In genomic region chr15:59436774-59437472, GRCh38 we compare ENCODE assay signal across 8 cellular contexts. TPM values are rescaled to one million over a fixed set of nuclear protein-coding genes. Genes with fewer than 3 reads are reported as not detected.
A peak's percentile ranks its signal among the peaks of the same experiment; 100 is the strongest.
DNase-seq lines count a peak whose midpoint lies in the region; ATAC-seq, FAIRE-seq and TF ChIP-seq lines count a peak whose summit lies in the region.

No MANE protein-coding gene starts in this region.

- H3K4me3 ChIP-seq in PC-9 (no peak overlapping the region), fibroblast of mammary gland (ENCODE audit: control insufficient read depth, low read depth, low read length) (peak overlapping the region; percentile 57), skeletal muscle cell (ENCODE audit: low read depth, low read length) (peak overlapping the region; percentile 54)

- FAIRE-seq in GM19239 (lab: Jason Lieb, UNC) = peak; percentile 48

- no peaks in the 10 kb centered on the region for H3K9me2 ChIP-seq in PC-9 (ENCODE audit: insufficient read depth)

- no peaks in the 10 kb centered on the region for H3K4me1 ChIP-seq in PC-9 (replicated peaks; ENCODE audit: insufficient read depth)

- no peak for ATAC-seq in HG02678 (IDR thresholded peaks at IDR 0.05; ENCODE audit: unreplicated experiment)

- H3F3A ChIP-seq in PC-9 (ENCODE audit: insufficient read depth, low read depth) = peaks cover 7% of the 10 kb centered on the region; the same call in 1 of the 2 replicates

- POLR2A ChIA-PET in PC-9 (lab: Charles Lee; ENCODE audit: unreplicated experiment) = interaction anchor here (0.7 kb wide), 1 partner anchor 215 kb away, joined by 3 read pairs; no protein-coding TSS in a partner anchor

- intact Hi-C loops in PC-9 (cut with micrococcal nuclease; ENCODE audit: unreplicated experiment) = no loop called here

- H2AFZ ChIP-seq in PC-9 = no peak overlapping the region

- no peak for DNase-seq in GM19239 (ENCODE audit: insufficient read length, low spot score)
- no peak for DNase-seq in PC-9
- no peak for DNase-seq in fibroblast of mammary gland (ENCODE audit: low read depth)
- DNase-seq in skeletal muscle cell (ENCODE audit: low read depth) = no peak
- no peak for DNase-seq in stimulated activated CD4-positive, alpha-beta T cell treated with anti-CD3 and anti-CD28 coated beads, Interleukin-1b, Interleukin-23, amount 100 ng/mL, for 48 hours
- no peak for DNase-seq in activated CD8-positive, alpha-beta memory T cell treated with anti-CD3 and anti-CD28 coated beads, Interleukin-2, amount 50 U/mL, for 4 hours
- DNase-seq in HuH-7 (ENCODE audit: low spot score) = no peak

- H3K27me3 ChIP-seq in PC-9 (ENCODE audit: insufficient read depth, low read depth) = no peaks in the 10 kb centered on the region

- H3K36me3 ChIP-seq in PC-9 (ENCODE audit: low read depth) = no peaks in the 10 kb centered on the region

- H3K4me2 ChIP-seq in PC-9 = peak overlapping the region; percentile 75

- H3K9me3 ChIP-seq in PC-9 (ENCODE audit: insufficient read depth, low read depth) = no peaks in the 10 kb centered on the region

- no TSS peak for BruUV-seq in PC-9 (replicated peaks; lab: Mats Ljungman, UMichigan)

- CTCF ChIA-PET in PC-9 (lab: Charles Lee) = no interaction called here

- H3K27ac ChIP-seq in PC-9 = no peak overlapping the region

- TF ChIP-seq CTCF in PC-9 (conservative IDR thresholded peaks at IDR 0.05) (no peak), fibroblast of mammary gland (conservative IDR thresholded peaks at IDR 0.05; ENCODE audit: control insufficient read depth, insufficient read depth, low read depth, low read length) (no peak)

- H4K20me1 ChIP-seq in PC-9 (ENCODE audit: insufficient read depth) = no peaks in the 10 kb centered on the region

- H3K79me2 ChIP-seq in PC-9 (ENCODE audit: low read depth) = no peaks in the 10 kb centered on the region

RNA-seq across cellular contexts. Expression of gene FAM81A, which starts 1.1 kb away (rescaled TPM):
- total RNA-seq in PC-9 (2021) = 7.0 TPM in 2 replicates
